ENCODE assay signal across 8 cellular contexts in the genomic region with DNA sequence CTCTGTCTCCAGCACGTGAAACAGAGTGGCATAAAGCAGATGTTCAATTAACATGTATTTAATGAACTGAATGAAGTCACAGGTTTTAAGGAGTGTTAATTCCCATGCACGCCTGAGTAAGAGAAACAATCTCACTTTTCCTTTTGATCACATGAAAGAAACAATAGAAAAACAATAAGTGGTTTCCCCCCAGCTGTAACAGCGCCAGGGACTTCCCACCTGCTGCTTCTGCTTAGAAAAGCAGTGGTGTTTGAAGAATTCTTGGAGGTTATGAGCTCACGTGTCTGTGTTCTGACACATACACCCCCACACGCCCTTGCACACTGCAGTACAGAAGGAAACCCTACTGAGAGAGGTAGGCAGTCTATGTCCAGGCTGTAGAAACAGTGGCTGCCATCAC. TPM values are rescaled to one million over a fixed set of nuclear protein-coding genes. Genes with fewer than 3 reads are reported as not detected.
DNase-seq lines count a peak whose midpoint lies in the region; ATAC-seq and TF ChIP-seq lines count a peak whose summit lies in the region.

No MANE protein-coding gene starts in this region.

- no peak overlapping the region for H3K4me3 Mint-ChIP-seq in activated T-cell treated with anti-CD3 and anti-CD28 coated beads, Interleukin-2, amount 50 U/mL, for 4 hours

- TF ChIP-seq CTCF in retinal pigment epithelial cell (conservative IDR thresholded peaks at IDR 0.05; ENCODE audit: low read depth, low read length) = no peak

- H3K9me3 Mint-ChIP-seq in activated T-cell treated with anti-CD3 and anti-CD28 coated beads, Interleukin-2, amount 50 U/mL, for 4 hours = no peaks in the 10 kb centered on the region

- no peaks in the 10 kb centered on the region for H3K36me3 Mint-ChIP-seq in activated T-cell treated with anti-CD3 and anti-CD28 coated beads, Interleukin-2, amount 50 U/mL, for 4 hours (ENCODE audit: insufficient read depth)

- peak; percentile 27 for DNase-seq in activated T-cell treated with anti-CD3 and anti-CD28 coated beads, Interleukin-2, amount 50 U/mL, for 4 hours
- DNase-seq in retinal pigment epithelial cell (ENCODE audit: low read depth) = peak; percentile 68
- DNase-seq in SIG-M5 (lab: John Stamatoyannopoulos, UW) = no peak
- no peak for DNase-seq in RKO (ENCODE audit: low spot score)
- DNase-seq in midbrain (lab: John Stamatoyannopoulos, UW) = no peak

- ATAC-seq in GM18502 (IDR thresholded peaks at IDR 0.05; ENCODE audit: poor library complexity, unreplicated experiment) (peak; percentile 76), HG02938 (IDR thresholded peaks at IDR 0.05; ENCODE audit: unreplicated experiment) (peak; percentile 40), HG02840 (IDR thresholded peaks at IDR 0.05; ENCODE audit: low FRiP score, unreplicated experiment) (no peak)
- peak; percentile 76 for ATAC-seq in activated T-cell treated with anti-CD3 and anti-CD28 coated beads, Interleukin-2, amount 50 U/mL, for 4 hours

- no peaks in the 10 kb centered on the region for H3K27me3 Mint-ChIP-seq in activated T-cell treated with anti-CD3 and anti-CD28 coated beads, Interleukin-2, amount 50 U/mL, for 4 hours (ENCODE audit: low read depth)

- H3K4me1 Mint-ChIP-seq in activated T-cell treated with anti-CD3 and anti-CD28 coated beads, Interleukin-2, amount 50 U/mL, for 4 hours (ENCODE audit: low read depth) = peaks cover 51% of the 10 kb centered on the region

- H3K4me3 ChIP-seq in retinal pigment epithelial cell (ENCODE audit: low read length) = no peak overlapping the region

RNA-seq across cellular contexts. Expression of a gene that starts 51.3 kb away (rescaled TPM):
- total RNA-seq in activated T-cell treated with anti-CD3 and anti-CD28 coated beads, Interleukin-2, amount 50 U/mL, for 4 hours = 1 to 10 TPM in 1 of 3 donors, under 1 TPM in 2; 0.46 to 1.4 (median 0.76) TPM

Comparison
In these comparisons a context has a peak if more than half of its experiments do, and no peak if none do; other contexts are left out.
1. DNase-seq: peak in activated T-cell treated with anti-CD3 and anti-CD28 coated beads, Interleukin-2, amount 50 U/mL, for 4 hours (single experiment) and retinal pigment epithelial cell (single experiment); none in SIG-M5 (single experiment), RKO (single experiment) and midbrain (single experiment).